In genomic region chr3:150543531-150543930, GRCh38 we compare ENCODE assay signal across 1 cellular context.
A peak's percentile ranks its signal among the peaks of the same experiment; 100 is the strongest.
TF ChIP-seq lines count a peak whose summit lies in the region.

No MANE protein-coding gene starts in this region.

TF ChIP-seq in HepG2, 621 proteins besides CTCF, POLR2A, EP300 and RAD21:
- TF ChIP-seq KLF6 (CRISPR knock-in tag; IDR thresholded peaks at IDR 0.05) (no peak), ZBTB2 (CRISPR knock-in tag; IDR thresholded peaks at IDR 0.05; ENCODE audit: low read depth) (no peak), TEAD3 (CRISPR knock-in tag; optimal IDR thresholded peaks at IDR 0.05; ENCODE audit: borderline replicate concordance) (no peak), MLXIP (CRISPR knock-in tag; IDR thresholded peaks at IDR 0.05; ENCODE audit: borderline replicate concordance) (no peak), PHF5A (CRISPR knock-in tag; IDR thresholded peaks at IDR 0.05; ENCODE audit: low read depth, unreplicated experiment) (peak; percentile 17)
